Comparison of ENCODE assay signal across 17 cellular contexts in genomic region chr18:58789856-58790255, GRCh38.
A peak's percentile ranks its signal among the peaks of the same experiment; 100 is the strongest.
DNase-seq lines count a peak whose midpoint lies in the region; ATAC-seq, FAIRE-seq and TF ChIP-seq lines count a peak whose summit lies in the region.
"Had no signal": no experiment of that assay in that cellular context is flagged by ENCODE, and none has a peak within 500 bp of the region (broad histone marks: within the 10 kb centered on the region; RNA-seq: fewer than 3 reads in every experiment).

No MANE protein-coding gene starts in this region.

- H3K4me3 ChIP-seq in HepG2 (replicated peaks in 1 of 3; ENCODE audit: insufficient read depth in 1 of 3, low read depth in 2 of 3, low read length in 3 of 3) (no peak overlapping the region), smooth muscle cell (no peak overlapping the region)
- H3K4me3 ChIP-seq: lung had no signal

- H3K4me1 ChIP-seq in HepG2 (ENCODE audit: insufficient read depth, low read length): peaks cover 13% of the 10 kb centered on the region; the same call in 1 of the 2 replicates
- H3K4me1 ChIP-seq in smooth muscle cell (ENCODE audit: low read depth): peaks cover 28% of the 10 kb centered on the region
- H3K4me1 ChIP-seq: parathyroid adenoma had no signal

- peaks cover 50% of the 10 kb centered on the region for H3F3A ChIP-seq in smooth muscle cell (ENCODE audit: low read depth)

- DNase-seq in HFFc6: no peak
- DNase-seq in HepG2 (ENCODE audit: low spot score): no peak
- DNase-seq in smooth muscle cell (lab: John Stamatoyannopoulos, UW; ENCODE audit: unreplicated experiment): no peak
- no peak for DNase-seq in NCI-H2081 (lab: John Stamatoyannopoulos, UW)
- DNase-seq: activated naive CD8-positive, alpha-beta T cell treated with anti-CD3 and anti-CD28 coated beads for 36 hours; KBM-7; NCI-H1436 treated with DMSO at 0.1 percent for 48 hours; NCI-H69; stimulated activated CD4-positive, alpha-beta T cell treated with anti-CD3 and anti-CD28 coated beads, Interleukin-4, amount 100 ng/mL, for 1 hour; stimulated activated naive B cell treated with anti-CD40 and anti-IgM and Interleukin-4, amounts not matched to agents 10 μg/mL and 1 μg/mL and 100 μg/mL, for 72 hours had no signal

- H3K27ac Mint-ChIP-seq in HFFc6: peak overlapping the region; percentile 86
- H3K27ac Mint-ChIP-seq: activated naive CD8-positive, alpha-beta T cell treated with anti-CD3 and anti-CD28 coated beads for 36 hours; dendritic cell treated with granulocyte-macrophage colony-stimulating factor and Interleukin-4, amounts not matched to agents 40 ng/mL and 50 ng/mL, for 4 days; stimulated activated naive B cell treated with anti-CD40 and anti-IgM and Interleukin-4, amounts not matched to agents 10 μg/mL and 1 μg/mL and 100 μg/mL, for 72 hours had no signal

- TF ChIP-seq EP300 in HepG2 (IDR thresholded peaks at IDR 0.05; ENCODE audit: low read depth in 2 of 2, low read length in 2 of 2): no peak
- TF ChIP-seq EP300 in HepG2 (CRISPR knock-in tag; IDR thresholded peaks at IDR 0.05; ENCODE audit: borderline replicate concordance): no peak

- H2AFZ ChIP-seq in HepG2 (ENCODE audit: low read length) (no peak overlapping the region), smooth muscle cell (ENCODE audit: low read depth) (no peak overlapping the region)
- H2AFZ ChIP-seq: parathyroid adenoma had no signal

- no peak for TF ChIP-seq CTCF in HFFc6 (IDR thresholded peaks at IDR 0.05)
- no peak for TF ChIP-seq CTCF in HepG2 (CRISPR knock-in tag; IDR thresholded peaks at IDR 0.05)
- no peak for TF ChIP-seq CTCF in smooth muscle cell (IDR thresholded peaks at IDR 0.05; ENCODE audit: borderline replicate concordance, insufficient read depth, poor library complexity, severe bottlenecking)

- FAIRE-seq in HepG2 (lab: Jason Lieb, UNC): no peak

- intact Hi-C loops in HepG2 (cut with micrococcal nuclease; ENCODE audit: unreplicated experiment): no loop called here

- H3K79me2 ChIP-seq in HepG2 (ENCODE audit: insufficient read depth, low read length) (no peaks in the 10 kb centered on the region), smooth muscle cell (ENCODE audit: low read depth) (no peaks in the 10 kb centered on the region)
- H3K79me2 ChIP-seq: parathyroid adenoma had no signal

- 5% methylated on average over 4 of the region's 5 CpGs for WGBS in HepG2 (ENCODE audit: low lambda C conversion rate)
- WGBS in smooth muscle cell (ENCODE audit: low lambda C conversion rate): 28% methylated on average over 5 of the region's 5 CpGs

- no peaks in the 10 kb centered on the region for H3K9me3 ChIP-seq in HepG2 (ENCODE audit: low read length)
- H3K9me3 ChIP-seq in smooth muscle cell (replicated peaks; ENCODE audit: low read depth): no peaks in the 10 kb centered on the region

- CTCF ChIA-PET in HepG2 (lab: Yijun Ruan, JAX; ENCODE audit: low intra/inter-chr PET ratio, low total read pairs): no interaction called here

- in situ Hi-C loops in HepG2 (cut with HindIII; ENCODE audit: extremely low pct_ligation_motif_present, low pct_unique_long_range_greater_than_20kb): loop anchor here (10.0 kb wide), 1 partner anchor 265 kb away; no protein-coding TSS in a partner anchor

- H4K20me1 ChIP-seq in HepG2 (ENCODE audit: insufficient read depth, low read length) (no peaks in the 10 kb centered on the region), smooth muscle cell (ENCODE audit: low read depth) (no peaks in the 10 kb centered on the region)

- H3K4me2 ChIP-seq in HepG2 (ENCODE audit: low read depth, low read length) (no peak overlapping the region), smooth muscle cell (peak overlapping the region; percentile 22)

- no peaks in the 10 kb centered on the region for H3K36me3 ChIP-seq in HepG2 (replicated peaks in 1 of 2; ENCODE audit: control insufficient read depth in 1 of 2, insufficient read depth in 2 of 2, low read length in 2 of 2)
- H3K36me3 ChIP-seq in smooth muscle cell (ENCODE audit: low read depth): no peaks in the 10 kb centered on the region

- peaks cover 10% of the 10 kb centered on the region; the same call in 1 of the 2 replicates for H3K36me3 Mint-ChIP-seq in HFFc6 (ENCODE audit: low read depth)
- H3K36me3 Mint-ChIP-seq: activated naive CD8-positive, alpha-beta T cell treated with anti-CD3 and anti-CD28 coated beads for 36 hours had no signal

- H3K27me3 ChIP-seq in HepG2 (ENCODE audit: control insufficient read depth in 1 of 2, insufficient read depth in 2 of 2, low read length in 2 of 2) (peaks cover 1 to 25% of the 10 kb centered on the region in 2 experiments; a peak in 2 of 5 replicates), smooth muscle cell (ENCODE audit: low read depth) (no peaks in the 10 kb centered on the region)

- POLR2A ChIA-PET in HepG2 (lab: Yijun Ruan, JAX): no interaction called here

- no peak for TF ChIP-seq POLR2A in HepG2 (IDR thresholded peaks at IDR 0.05; ENCODE audit: insufficient read depth in 1 of 2, low read depth in 2 of 2, low read length in 2 of 2)

- no peak overlapping the region for H3K9ac ChIP-seq in HepG2 (ENCODE audit: insufficient read depth, low read depth, low read length)
- no peak overlapping the region for H3K9ac ChIP-seq in smooth muscle cell (ENCODE audit: low read depth)
- H3K9ac ChIP-seq: parathyroid adenoma had no signal

- ATAC-seq in HepG2: no peak
- ATAC-seq in HG02840 (IDR thresholded peaks at IDR 0.05; ENCODE audit: low FRiP score, unreplicated experiment): no peak
- no peak for ATAC-seq in HG02678 (IDR thresholded peaks at IDR 0.05; ENCODE audit: unreplicated experiment)
- ATAC-seq in HG03432 (IDR thresholded peaks at IDR 0.05; ENCODE audit: unreplicated experiment): no peak
- ATAC-seq: stimulated activated naive B cell treated with anti-CD40 and anti-IgM and Interleukin-4, amounts not matched to agents 10 μg/mL and 1 μg/mL and 100 μg/mL, for 72 hours had no signal

- BruUV-seq in HepG2 (replicated peaks; lab: Mats Ljungman, UMichigan): no TSS peak

- TF ChIP-seq RAD21 in HepG2 (CRISPR knock-in tag; IDR thresholded peaks at IDR 0.05): no peak

- no peaks in the 10 kb centered on the region; the same call in 1 of the 2 replicates for H3K27me3 Mint-ChIP-seq in HFFc6 (ENCODE audit: insufficient read depth)
- H3K27me3 Mint-ChIP-seq: dendritic cell treated with granulocyte-macrophage colony-stimulating factor and Interleukin-4, amounts not matched to agents 40 ng/mL and 50 ng/mL, for 4 days had no signal

- H3K4me3 Mint-ChIP-seq in HFFc6: no peak overlapping the region
- H3K4me3 Mint-ChIP-seq: activated naive CD8-positive, alpha-beta T cell treated with anti-CD3 and anti-CD28 coated beads for 36 hours; dendritic cell treated with granulocyte-macrophage colony-stimulating factor and Interleukin-4, amounts not matched to agents 40 ng/mL and 50 ng/mL, for 4 days; stimulated activated naive B cell treated with anti-CD40 and anti-IgM and Interleukin-4, amounts not matched to agents 10 μg/mL and 1 μg/mL and 100 μg/mL, for 72 hours had no signal

- H3K9me3 Mint-ChIP-seq in HFFc6: no peaks in the 10 kb centered on the region
- H3K9me3 Mint-ChIP-seq: activated naive CD8-positive, alpha-beta T cell treated with anti-CD3 and anti-CD28 coated beads for 36 hours; dendritic cell treated with granulocyte-macrophage colony-stimulating factor and Interleukin-4, amounts not matched to agents 40 ng/mL and 50 ng/mL, for 4 days; stimulated activated naive B cell treated with anti-CD40 and anti-IgM and Interleukin-4, amounts not matched to agents 10 μg/mL and 1 μg/mL and 100 μg/mL, for 72 hours had no signal

- H3K4me1 Mint-ChIP-seq in HFFc6 (ENCODE audit: low read depth): peaks cover 69% of the 10 kb centered on the region
- H3K4me1 Mint-ChIP-seq: activated naive CD8-positive, alpha-beta T cell treated with anti-CD3 and anti-CD28 coated beads for 36 hours had no signal

- H3K27ac ChIP-seq in cingulate gyrus (ENCODE audit: low read depth, low read length) (peak overlapping the region; percentile 72), HepG2 (ENCODE audit: extremely low read length, insufficient read depth, low read length) (no peak overlapping the region), smooth muscle cell (ENCODE audit: low read depth) (peak overlapping the region; percentile 82)
- H3K27ac ChIP-seq: parathyroid adenoma had no signal

TF ChIP-seq in HepG2, 621 proteins besides CTCF, POLR2A, EP300 and RAD21:
- TF ChIP-seq NR2C2 (CRISPR knock-in tag; IDR thresholded peaks at IDR 0.05; ENCODE audit: borderline replicate concordance): 0 out of 2 replicates have a peak, but pooled peaks have one; percentile 28
- TF ChIP-seq ZBTB39 (CRISPR knock-in tag; IDR thresholded peaks at IDR 0.05): no peak
